Comparison of ENCODE assay signal across 11 cellular contexts in genomic region chr17:77476006-77476405, GRCh38.
DNase-seq lines count a peak whose midpoint lies in the region; ATAC-seq, FAIRE-seq and TF ChIP-seq lines count a peak whose summit lies in the region.
"Had no signal": no experiment of that assay in that cellular context is flagged by ENCODE, and none has a peak within 500 bp of the region (broad histone marks: within the 10 kb centered on the region; RNA-seq: fewer than 3 reads in every experiment).

No MANE protein-coding gene starts in this region.

- H3K27me3 Mint-ChIP-seq in astrocyte (ENCODE audit: low read depth, unreplicated experiment), result no peaks in the 10 kb centered on the region
- H3K27me3 Mint-ChIP-seq in activated T-cell treated with anti-CD3 and anti-CD28 coated beads, Interleukin-2, amount 50 U/mL, for 72 hours (ENCODE audit: low read depth), result no peaks in the 10 kb centered on the region

- peaks cover 2% of the 10 kb centered on the region for H3K36me3 Mint-ChIP-seq in astrocyte (ENCODE audit: low read depth, unreplicated experiment)
- H3K36me3 Mint-ChIP-seq in activated T-cell treated with anti-CD3 and anti-CD28 coated beads, Interleukin-2, amount 50 U/mL, for 72 hours (ENCODE audit: insufficient read depth in 2 of 2), result peaks cover 2 to 16% of the 10 kb centered on the region in 2 donors

- H3K4me1 Mint-ChIP-seq in astrocyte (ENCODE audit: low read depth, unreplicated experiment), result peaks cover 71% of the 10 kb centered on the region
- peaks cover 88% of the 10 kb centered on the region for H3K4me1 Mint-ChIP-seq in activated T-cell treated with anti-CD3 and anti-CD28 coated beads, Interleukin-2, amount 50 U/mL, for 72 hours (ENCODE audit: low read depth)

- H3K27ac ChIP-seq in cardiac muscle cell (peak overlapping the region; percentile 96), astrocyte (ENCODE audit: low read depth, low read length) (peak overlapping the region; percentile 75), layer of hippocampus (ENCODE audit: low read depth, low read length) (peak overlapping the region; percentile 27), temporal lobe (ENCODE audit: low read depth, low read length) (peak overlapping the region; percentile 56)

- H2AFZ ChIP-seq in astrocyte (ENCODE audit: low read depth, low read length), result no peak overlapping the region

- peaks cover 88% of the 10 kb centered on the region for H3K79me2 ChIP-seq in astrocyte (ENCODE audit: insufficient read depth, low read length)

- peak overlapping the region; percentile 82 for H3K4me2 ChIP-seq in astrocyte (ENCODE audit: low read length)

- H3K9me3 ChIP-seq in cardiac muscle cell (ENCODE audit: low read depth), result no peaks in the 10 kb centered on the region
- H3K9me3 ChIP-seq in astrocyte (ENCODE audit: insufficient read depth, low read depth, low read length), result no peaks in the 10 kb centered on the region

- peak overlapping the region; percentile 94 for H3K27ac Mint-ChIP-seq in astrocyte (ENCODE audit: unreplicated experiment)
- no peak overlapping the region for H3K27ac Mint-ChIP-seq in activated T-cell treated with anti-CD3 and anti-CD28 coated beads, Interleukin-2, amount 50 U/mL, for 72 hours

- H3K4me3 Mint-ChIP-seq in astrocyte (ENCODE audit: unreplicated experiment), result no peak overlapping the region
- H3K4me3 Mint-ChIP-seq in activated T-cell treated with anti-CD3 and anti-CD28 coated beads, Interleukin-2, amount 50 U/mL, for 72 hours, result no peak overlapping the region

- H4K20me1 ChIP-seq in astrocyte (ENCODE audit: insufficient read depth, low read length), result peaks cover 96% of the 10 kb centered on the region

- no peak for DNase-seq in cardiac muscle cell (ENCODE audit: low read depth in 1 of 2, low spot score in 1 of 2)
- DNase-seq in cardiac septum (ENCODE audit: low spot score), result no peak
- DNase-seq in astrocyte (ENCODE audit: low read depth), result no peak
- DNase-seq in activated T-cell treated with anti-CD3 and anti-CD28 coated beads, Interleukin-2, amount 50 U/mL, for 72 hours, result no peak
- no peak for DNase-seq in frontal cortex (ENCODE audit: low spot score in 2 of 2)
- DNase-seq in NK-92 (lab: John Stamatoyannopoulos, UW; ENCODE audit: unreplicated experiment), result no peak
- DNase-seq: NCI-H2029; stimulated activated CD4-positive, alpha-beta T cell treated with anti-CD3 and anti-CD28 coated beads, Interleukin-4, amount 100 ng/mL, for 24 hours had no signal

- H3K4me3 ChIP-seq in cardiac muscle cell, result no peak overlapping the region
- no peak overlapping the region for H3K4me3 ChIP-seq in astrocyte (ENCODE audit: insufficient read depth, low read depth, low read length)

- TF ChIP-seq CTCF in cardiac muscle cell (IDR thresholded peaks at IDR 0.05; ENCODE audit: low read depth, low read length) (no peak), astrocyte (IDR thresholded peaks at IDR 0.05; ENCODE audit: insufficient read depth, low read depth, low read length) (no peak)

- peak overlapping the region; percentile 74 for H3K9ac ChIP-seq in astrocyte (ENCODE audit: low read length)

- H3K9me3 Mint-ChIP-seq in astrocyte (ENCODE audit: unreplicated experiment), result no peaks in the 10 kb centered on the region
- no peaks in the 10 kb centered on the region for H3K9me3 Mint-ChIP-seq in activated T-cell treated with anti-CD3 and anti-CD28 coated beads, Interleukin-2, amount 50 U/mL, for 72 hours
- H3K9me3 Mint-ChIP-seq: activated T-helper 2 cell treated with anti-CD3 and anti-CD28 coated beads, Interferon-gamma antibody, Interleukin-2, Interleukin-4, amounts not matched to agents 10 μg/mL and 5 μg/mL and 100 μg/mL, durations not matched to agents 14 hours and 24 hours and 36 hours had no signal

- no peak for FAIRE-seq in astrocyte (lab: Jason Lieb, UNC)
- no peak for FAIRE-seq in frontal cortex (lab: Jason Lieb, UNC)

- H3K36me3 ChIP-seq in cardiac muscle cell, result no peaks in the 10 kb centered on the region
- no peaks in the 10 kb centered on the region for H3K36me3 ChIP-seq in astrocyte (ENCODE audit: insufficient read depth, low read length)

- intact Hi-C loops in cardiac septum (cut with DNase I), result no loop called here

- H3K27me3 ChIP-seq in cardiac muscle cell (no peaks in the 10 kb centered on the region), astrocyte (ENCODE audit: insufficient read depth, low read length) (no peaks in the 10 kb centered on the region), layer of hippocampus (ENCODE audit: control insufficient read depth, insufficient read depth, low read length) (no peaks in the 10 kb centered on the region)

- H3K4me1 ChIP-seq in cardiac muscle cell (ENCODE audit: low read depth) (peaks cover 83% of the 10 kb centered on the region), astrocyte (ENCODE audit: insufficient read depth, low read length) (peaks cover 87% of the 10 kb centered on the region)

- no peak for ATAC-seq in activated T-cell treated with anti-CD3 and anti-CD28 coated beads, Interleukin-2, amount 50 U/mL, for 72 hours (replicated peaks in 1 of 2)

Comparison
In these comparisons a context has a peak if more than half of its experiments do, and no peak if none do; other contexts are left out.
1. H3K27ac ChIP-seq: peak in every context shown above with its lines; median percentile 96 in cardiac muscle cell; 75 in astrocyte; 56 in temporal lobe; 27 in layer of hippocampus.